Comparison of ENCODE assay signal across 7 cellular contexts in genomic region chr3:159052494-159052893, GRCh38. TPM values are rescaled to one million over a fixed set of nuclear protein-coding genes. Genes with fewer than 3 reads are reported as not detected.
"Had no signal": no experiment of that assay in that cellular context is flagged by ENCODE, and none has a peak within 500 bp of the region (broad histone marks: within the 10 kb centered on the region; RNA-seq: fewer than 3 reads in every experiment).

No MANE protein-coding gene starts in this region.

RNA-seq across cellular contexts. Expression of gene IQCJ, which starts 16.6 kb away (rescaled TPM):
- total RNA-seq: OCI-LY7, PC-9, Peyer's patch, SJCRH30, SJSA1, SK-MEL-5 had no signal
- polyA plus RNA-seq: SK-N-SH had no signal
